9 cellular contexts compared by ENCODE assay signal in genomic region chr22:25334091-25334490, GRCh38.
A peak's percentile ranks its signal among the peaks of the same experiment; 100 is the strongest.
DNase-seq lines count a peak whose midpoint lies in the region; ATAC-seq and TF ChIP-seq lines count a peak whose summit lies in the region.
"Had no signal": no experiment of that assay in that cellular context is flagged by ENCODE, and none has a peak within 500 bp of the region (broad histone marks: within the 10 kb centered on the region; RNA-seq: fewer than 3 reads in every experiment).

No MANE protein-coding gene starts in this region.

- no peak overlapping the region for H3K27ac ChIP-seq in ascending aorta
- H3K27ac ChIP-seq in uterus, result no peak overlapping the region
- H3K27ac ChIP-seq: skin epidermis had no signal

- no peaks in the 10 kb centered on the region for H3K27me3 ChIP-seq in ascending aorta
- no peaks in the 10 kb centered on the region for H3K27me3 ChIP-seq in uterus

- H3K9me3 ChIP-seq in ascending aorta, result peaks cover 0 to 12% of the 10 kb centered on the region in 2 donors
- peaks cover 0 to 7% of the 10 kb centered on the region in 2 donors for H3K9me3 ChIP-seq in uterus

- H3K36me3 ChIP-seq in ascending aorta (no peaks in the 10 kb centered on the region), uterus (no peaks in the 10 kb centered on the region)

- DNase-seq in GM10266 (ENCODE audit: extremely low spot score), result no peak
- peak; percentile 3 for DNase-seq in NCI-H146 treated with DMSO at 0.1 percent for 48 hours (lab: John Stamatoyannopoulos, UW; ENCODE audit: unreplicated experiment)
- DNase-seq in activated CD8-positive, alpha-beta memory T cell treated with anti-CD3 and anti-CD28 coated beads for 48 hours (ENCODE audit: low read depth in 2 of 3, low spot score in 2 of 3), result peak in 2 of 3 experiments; percentile 14 to 58
- peak; percentile 20 for DNase-seq in globus pallidus (ENCODE audit: low spot score)
- peak; percentile 12 for DNase-seq in putamen (ENCODE audit: low spot score)
- no peak for DNase-seq in ascending aorta (ENCODE audit: low spot score in 2 of 2)
- no peak for DNase-seq in uterus

- no peaks in the 10 kb centered on the region for H3K4me1 ChIP-seq in ascending aorta
- H3K4me1 ChIP-seq in uterus, result no peaks in the 10 kb centered on the region

- H3K4me3 ChIP-seq in ascending aorta, result no peak overlapping the region
- H3K4me3 ChIP-seq in uterus, result no peak overlapping the region
- H3K4me3 ChIP-seq: skin epidermis had no signal

- TF ChIP-seq POLR2A in uterus (IDR thresholded peaks at IDR 0.05), result no peak

- ATAC-seq in HG02885 (IDR thresholded peaks at IDR 0.05; ENCODE audit: poor library complexity, unreplicated experiment), result no peak

- intact Hi-C loops in ascending aorta (cut with DNase I) (no loop called here), uterus (cut with DNase I; ENCODE audit: low total_unique reads) (no loop called here)

- TF ChIP-seq CTCF in GM10266 (IDR thresholded peaks at IDR 0.05; ENCODE audit: control insufficient read depth, insufficient read depth, low read depth, missing control alignments) (peak; percentile 76), ascending aorta (IDR thresholded peaks at IDR 0.05) (peak in 1 of 3 experiments; percentile 23), uterus (IDR thresholded peaks at IDR 0.05) (no peak)

Comparison
In these comparisons a context has a peak if more than half of its experiments do, and no peak if none do; other contexts are left out.
1. DNase-seq: peak in NCI-H146 treated with DMSO at 0.1 percent for 48 hours (single experiment), activated CD8-positive, alpha-beta memory T cell treated with anti-CD3 and anti-CD28 coated beads for 48 hours (2 of 3), globus pallidus (single experiment) and putamen (single experiment); none in GM10266 (single experiment), ascending aorta (0 of 2) and uterus (0 of 2).